3 cellular contexts compared by ENCODE assay signal in genomic region chr6:168119539-168119938, GRCh38.
TF ChIP-seq lines count a peak whose summit lies in the region.

No MANE protein-coding gene starts in this region.

TF ChIP-seq in GM12891, 5 proteins besides CTCF, POLR2A, EP300 and RAD21:
- no peak for TF ChIP-seq SPI1 (IDR thresholded peaks at IDR 0.05; ENCODE audit: low read depth, low read length)
- no peak for TF ChIP-seq POU2F2 (IDR thresholded peaks at IDR 0.05; ENCODE audit: low read depth, low read length)
- TF ChIP-seq PAX5 (IDR thresholded peaks at IDR 0.05; ENCODE audit: insufficient read depth, low read length, severe bottlenecking), result no peak
- TF ChIP-seq TAF1 (IDR thresholded peaks at IDR 0.05; ENCODE audit: low read depth, low read length), result no peak
- TF ChIP-seq POLR2AphosphoS5 (IDR thresholded peaks at IDR 0.05; ENCODE audit: low read depth, low read length), result no peak
TF ChIP-seq in GM12891: peak in this region for 0.

TF ChIP-seq in HEK293, 187 proteins besides CTCF, POLR2A, EP300 and RAD21 (continues in another document):
- no peak for TF ChIP-seq ZNF639 (tag by site-specific recombination; IDR thresholded peaks at IDR 0.05)
- 0 out of 2 replicates have a peak, but pooled peaks have one; percentile 42 for TF ChIP-seq ZNF211 (tag by site-specific recombination; IDR thresholded peaks at IDR 0.05; ENCODE audit: low read depth)
- no peak for TF ChIP-seq ZFP69B (tag by site-specific recombination; IDR thresholded peaks at IDR 0.05)
- TF ChIP-seq PRDM1 (tag by site-specific recombination; IDR thresholded peaks at IDR 0.05), result no peak
- TF ChIP-seq ZNF155 (tag by site-specific recombination; IDR thresholded peaks at IDR 0.05), result no peak
- no peak for TF ChIP-seq REPIN1 (tag by site-specific recombination; IDR thresholded peaks at IDR 0.05; ENCODE audit: low read depth)
- no peak for TF ChIP-seq ZNF585B (tag by site-specific recombination; IDR thresholded peaks at IDR 0.05)
- TF ChIP-seq ZNF473 (tag by site-specific recombination; IDR thresholded peaks at IDR 0.05), result no peak
- TF ChIP-seq RBAK (tag by site-specific recombination; IDR thresholded peaks at IDR 0.05), result no peak
- 0 out of 2 replicates have a peak, but pooled peaks have one; percentile 11 for TF ChIP-seq ZNF707 (tag by site-specific recombination; IDR thresholded peaks at IDR 0.05)
- no peak for TF ChIP-seq ZNF488 (tag by site-specific recombination; IDR thresholded peaks at IDR 0.05)
- no peak for TF ChIP-seq ZNF843 (tag by site-specific recombination; IDR thresholded peaks at IDR 0.05)
- TF ChIP-seq ZNF274 (IDR thresholded peaks at IDR 0.05; ENCODE audit: low read length), result no peak
- TF ChIP-seq ZNF274 (tag by site-specific recombination; IDR thresholded peaks at IDR 0.05; ENCODE audit: borderline replicate concordance), result no peak
- TF ChIP-seq ZNF510 (tag by site-specific recombination; IDR thresholded peaks at IDR 0.05; ENCODE audit: insufficient replicate concordance), result no peak
- no peak for TF ChIP-seq ZNF133 (tag by site-specific recombination; IDR thresholded peaks at IDR 0.05)
- no peak for TF ChIP-seq ZIC2 (tag by site-specific recombination; IDR thresholded peaks at IDR 0.05)
- TF ChIP-seq ZBTB8A (tag by site-specific recombination; IDR thresholded peaks at IDR 0.05), result no peak
- TF ChIP-seq KLF9 (tag by site-specific recombination; IDR thresholded peaks at IDR 0.05; ENCODE audit: low read depth), result no peak
- TF ChIP-seq ZNF747 (tag by site-specific recombination; IDR thresholded peaks at IDR 0.05), result no peak
- no peak for TF ChIP-seq ZNF677 (tag by site-specific recombination; IDR thresholded peaks at IDR 0.05)
- TF ChIP-seq ZNF624 (tag by site-specific recombination; IDR thresholded peaks at IDR 0.05), result no peak
- TF ChIP-seq ZNF785 (tag by site-specific recombination; IDR thresholded peaks at IDR 0.05), result peak; percentile 61; the same call in 1 of the 2 replicates
- TF ChIP-seq ZNF175 (tag by site-specific recombination; IDR thresholded peaks at IDR 0.05), result peak; percentile 59; the same call in 1 of the 2 replicates
- TF ChIP-seq ZNF600 (tag by site-specific recombination; IDR thresholded peaks at IDR 0.05), result no peak
- TF ChIP-seq ZNF324 (tag by site-specific recombination; IDR thresholded peaks at IDR 0.05), result no peak
- TF ChIP-seq ZXDB (tag by site-specific recombination; IDR thresholded peaks at IDR 0.05), result no peak
- TF ChIP-seq, protein P1, sequence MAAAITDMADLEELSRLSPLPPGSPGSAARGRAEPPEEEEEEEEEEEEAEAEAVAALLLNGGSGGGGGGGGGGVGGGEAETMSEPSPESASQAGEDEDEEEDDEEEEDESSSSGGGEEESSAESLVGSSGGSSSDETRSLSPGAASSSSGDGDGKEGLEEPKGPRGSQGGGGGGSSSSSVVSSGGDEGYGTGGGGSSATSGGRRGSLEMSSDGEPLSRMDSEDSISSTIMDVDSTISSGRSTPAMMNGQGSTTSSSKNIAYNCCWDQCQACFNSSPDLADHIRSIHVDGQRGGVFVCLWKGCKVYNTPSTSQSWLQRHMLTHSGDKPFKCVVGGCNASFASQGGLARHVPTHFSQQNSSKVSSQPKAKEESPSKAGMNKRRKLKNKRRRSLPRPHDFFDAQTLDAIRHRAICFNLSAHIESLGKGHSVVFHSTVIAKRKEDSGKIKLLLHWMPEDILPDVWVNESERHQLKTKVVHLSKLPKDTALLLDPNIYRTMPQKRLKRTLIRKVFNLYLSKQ (tag by site-specific recombination; IDR thresholded peaks at IDR 0.05; ENCODE audit: borderline replicate concordance), result no peak
- no peak for TF ChIP-seq ZEB2 (tag by site-specific recombination; IDR thresholded peaks at IDR 0.05)
- no peak for TF ChIP-seq ZNF221 (tag by site-specific recombination; IDR thresholded peaks at IDR 0.05; ENCODE audit: borderline replicate concordance)
- TF ChIP-seq KLF1 (tag by site-specific recombination; IDR thresholded peaks at IDR 0.05), result no peak
- no peak for TF ChIP-seq ZNF660 (tag by site-specific recombination; IDR thresholded peaks at IDR 0.05)
- no peak for TF ChIP-seq TRIM28 (IDR thresholded peaks at IDR 0.05; ENCODE audit: borderline replicate concordance, low read length)
- no peak for TF ChIP-seq ZNF121 (tag by site-specific recombination; IDR thresholded peaks at IDR 0.05)
- no peak for TF ChIP-seq ZNF549 (tag by site-specific recombination; IDR thresholded peaks at IDR 0.05)
- TF ChIP-seq OSR2 (tag by site-specific recombination; IDR thresholded peaks at IDR 0.05), result no peak
- no peak for TF ChIP-seq ZNF501 (tag by site-specific recombination; IDR thresholded peaks at IDR 0.05)
- peak; percentile 48; the same call in 1 of the 2 replicates for TF ChIP-seq YY2 (tag by site-specific recombination; IDR thresholded peaks at IDR 0.05)
- TF ChIP-seq ZNF621 (tag by site-specific recombination; IDR thresholded peaks at IDR 0.05), result no peak
- TF ChIP-seq ZNF114 (tag by site-specific recombination; IDR thresholded peaks at IDR 0.05), result no peak
- TF ChIP-seq ZNF10 (tag by site-specific recombination; IDR thresholded peaks at IDR 0.05), result no peak
- no peak for TF ChIP-seq GFI1B (tag by site-specific recombination; IDR thresholded peaks at IDR 0.05)
- no peak for TF ChIP-seq ZNF214 (tag by site-specific recombination; IDR thresholded peaks at IDR 0.05; ENCODE audit: borderline replicate concordance)
- no peak for TF ChIP-seq KLF8 (tag by site-specific recombination; IDR thresholded peaks at IDR 0.05)

TF ChIP-seq in GM12878, 131 proteins besides CTCF, POLR2A, EP300 and RAD21 (continued from another document):
- TF ChIP-seq, protein P2, sequence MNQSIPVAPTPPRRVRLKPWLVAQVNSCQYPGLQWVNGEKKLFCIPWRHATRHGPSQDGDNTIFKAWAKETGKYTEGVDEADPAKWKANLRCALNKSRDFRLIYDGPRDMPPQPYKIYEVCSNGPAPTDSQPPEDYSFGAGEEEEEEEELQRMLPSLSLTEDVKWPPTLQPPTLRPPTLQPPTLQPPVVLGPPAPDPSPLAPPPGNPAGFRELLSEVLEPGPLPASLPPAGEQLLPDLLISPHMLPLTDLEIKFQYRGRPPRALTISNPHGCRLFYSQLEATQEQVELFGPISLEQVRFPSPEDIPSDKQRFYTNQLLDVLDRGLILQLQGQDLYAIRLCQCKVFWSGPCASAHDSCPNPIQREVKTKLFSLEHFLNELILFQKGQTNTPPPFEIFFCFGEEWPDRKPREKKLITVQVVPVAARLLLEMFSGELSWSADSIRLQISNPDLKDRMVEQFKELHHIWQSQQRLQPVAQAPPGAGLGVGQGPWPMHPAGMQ (IDR thresholded peaks at IDR 0.05; ENCODE audit: borderline replicate concordance), result 0 out of 2 replicates have a peak, but pooled peaks have one; percentile 19
TF ChIP-seq in GM12878: peak in this region for 1.
